Comparison of ENCODE assay signal across 8 cellular contexts in the genomic region with DNA sequence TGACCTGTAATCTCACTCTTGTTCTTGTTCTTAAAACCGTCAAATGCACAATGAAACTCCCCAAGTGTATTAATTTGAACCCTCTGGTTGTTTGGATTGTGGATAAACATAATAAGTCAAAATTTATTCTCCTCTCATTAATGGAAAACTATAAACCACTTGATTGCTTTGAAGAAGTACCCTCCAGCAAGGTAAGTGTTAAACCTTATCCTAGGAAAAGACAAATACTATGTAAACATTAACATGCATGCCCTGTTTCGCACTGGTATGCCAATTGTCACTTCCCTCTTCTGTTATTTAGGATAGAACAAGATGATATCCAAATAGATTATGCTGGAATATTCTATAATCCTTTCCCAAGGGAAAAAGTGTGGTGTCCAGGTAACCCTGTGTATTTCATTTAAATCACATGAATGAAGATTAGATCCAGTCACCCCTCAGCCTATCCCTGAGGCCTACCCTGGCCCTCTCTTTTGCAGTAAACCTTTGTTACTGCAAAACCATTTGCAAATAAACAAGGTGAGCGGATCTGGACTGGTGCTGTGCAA. TPM values are rescaled to one million over a fixed set of nuclear protein-coding genes. Genes with fewer than 3 reads are reported as not detected.
DNase-seq lines count a peak whose midpoint lies in the region; ATAC-seq and TF ChIP-seq lines count a peak whose summit lies in the region.

No MANE protein-coding gene starts in this region.

- no peak for ATAC-seq in activated CD4-positive, alpha-beta T cell treated with anti-CD3 and anti-CD28 coated beads for 36 hours
- ATAC-seq in thoracic aorta (ENCODE audit: insufficient number of reproducible peaks, low FRiP score, low read depth) (no peak), GM18505 (IDR thresholded peaks at IDR 0.05; ENCODE audit: unreplicated experiment) (no peak), HG03520 (IDR thresholded peaks at IDR 0.05; ENCODE audit: unreplicated experiment) (no peak)

- H3K27ac ChIP-seq in layer of hippocampus (ENCODE audit: low read depth, low read length) (peak overlapping the region; percentile 99), thoracic aorta (peak overlapping the region; percentile 71 to 99)

- peaks cover 25 to 43% of the 10 kb centered on the region in 2 donors for H3K4me1 ChIP-seq in thoracic aorta (ENCODE audit: control insufficient read depth in 1 of 2, low read depth in 2 of 2)

- no peak for DNase-seq in activated CD4-positive, alpha-beta T cell treated with anti-CD3 and anti-CD28 coated beads for 36 hours
- no peak for DNase-seq in activated CD4-positive, alpha-beta T cell treated with anti-CD3 and anti-CD28 coated beads, Interleukin-2, amount 50 U/mL, for 4 hours
- no peak for DNase-seq in activated naive CD8-positive, alpha-beta T cell treated with anti-CD3 and anti-CD28 coated beads for 36 hours
- DNase-seq in thoracic aorta (ENCODE audit: low spot score) (no peak), NCI-H1048 (lab: John Stamatoyannopoulos, UW) (no peak)

- POLR2A ChIA-PET in activated CD4-positive, alpha-beta T cell treated with anti-CD3 and anti-CD28 coated beads for 36 hours (lab: Charles Lee), result interaction anchor here (1.0 kb wide), 1 partner anchor 40 kb away, joined by 5 read pairs; the partner anchor contains the start of gene RNASEH1

- CTCF ChIA-PET in activated CD4-positive, alpha-beta T cell treated with anti-CD3 and anti-CD28 coated beads for 36 hours (lab: Charles Lee), result interaction anchor here (1.5 kb wide), 1 partner anchor 134 kb away, joined by 3 read pairs; no protein-coding TSS in a partner anchor

- no peak for TF ChIP-seq POLR2A in GM18505 (IDR thresholded peaks at IDR 0.05; ENCODE audit: borderline replicate concordance, extremely low read depth, insufficient read depth, insufficient read length)

- no peak for TF ChIP-seq CTCF in thoracic aorta (IDR thresholded peaks at IDR 0.05)

- peak overlapping the region; percentile 94 for H3K4me3 ChIP-seq in thoracic aorta

- peak overlapping the region; percentile 84 for H3K4me3 Mint-ChIP-seq in activated CD4-positive, alpha-beta T cell treated with anti-CD3 and anti-CD28 coated beads for 36 hours
- H3K4me3 Mint-ChIP-seq in activated naive CD8-positive, alpha-beta T cell treated with anti-CD3 and anti-CD28 coated beads for 36 hours, result peak overlapping the region; percentile 88

- peaks cover 14% of the 10 kb centered on the region for H3K36me3 ChIP-seq in thoracic aorta

- peak overlapping the region; percentile 83 for H3K27ac Mint-ChIP-seq in activated CD4-positive, alpha-beta T cell treated with anti-CD3 and anti-CD28 coated beads for 36 hours
- peak overlapping the region; percentile 62 for H3K27ac Mint-ChIP-seq in activated naive CD8-positive, alpha-beta T cell treated with anti-CD3 and anti-CD28 coated beads for 36 hours

- no peaks in the 10 kb centered on the region for H3K9me3 ChIP-seq in thoracic aorta

- peaks cover 38% of the 10 kb centered on the region for H3K4me1 Mint-ChIP-seq in activated CD4-positive, alpha-beta T cell treated with anti-CD3 and anti-CD28 coated beads for 36 hours
- peaks cover 32% of the 10 kb centered on the region for H3K4me1 Mint-ChIP-seq in activated naive CD8-positive, alpha-beta T cell treated with anti-CD3 and anti-CD28 coated beads for 36 hours

- peaks cover 13% of the 10 kb centered on the region for H3K9me3 Mint-ChIP-seq in activated CD4-positive, alpha-beta T cell treated with anti-CD3 and anti-CD28 coated beads for 36 hours (ENCODE audit: low read depth)
- H3K9me3 Mint-ChIP-seq in activated naive CD8-positive, alpha-beta T cell treated with anti-CD3 and anti-CD28 coated beads for 36 hours, result peaks cover 3% of the 10 kb centered on the region

- no peaks in the 10 kb centered on the region for H3K27me3 Mint-ChIP-seq in activated CD4-positive, alpha-beta T cell treated with anti-CD3 and anti-CD28 coated beads for 36 hours
- H3K27me3 Mint-ChIP-seq in activated naive CD8-positive, alpha-beta T cell treated with anti-CD3 and anti-CD28 coated beads for 36 hours, result no peaks in the 10 kb centered on the region

- intact Hi-C loops in activated CD4-positive, alpha-beta T cell treated with anti-CD3 and anti-CD28 coated beads for 36 hours (cut with DNase I, micrococcal nuclease), result loop anchor here (2.0 to 5.0 kb wide), 2 partner anchors 133 to 906 kb away; no protein-coding TSS in a partner anchor

- peaks cover 37% of the 10 kb centered on the region for H3K36me3 Mint-ChIP-seq in activated CD4-positive, alpha-beta T cell treated with anti-CD3 and anti-CD28 coated beads for 36 hours (ENCODE audit: low read depth)
- peaks cover 40% of the 10 kb centered on the region for H3K36me3 Mint-ChIP-seq in activated naive CD8-positive, alpha-beta T cell treated with anti-CD3 and anti-CD28 coated beads for 36 hours

- no peaks in the 10 kb centered on the region for H3K27me3 ChIP-seq in layer of hippocampus (ENCODE audit: control insufficient read depth, insufficient read depth, low read length)
- H3K27me3 ChIP-seq in thoracic aorta (replicated peaks; ENCODE audit: insufficient read depth), result no peaks in the 10 kb centered on the region

RNA-seq across cellular contexts. Expression of gene ADI1, which starts 1.3 kb away (rescaled TPM):
- 10 to 100 TPM; 32.3 to 33.3 TPM for total RNA-seq in activated CD4-positive, alpha-beta T cell treated with anti-CD3 and anti-CD28 coated beads for 36 hours
- total RNA-seq in activated naive CD8-positive, alpha-beta T cell treated with anti-CD3 and anti-CD28 coated beads for 36 hours, result 10 to 100 TPM; 22.8 to 23.7 TPM
- 100 to 1,000 TPM; 120 to 126 TPM for total RNA-seq in thoracic aorta

RNA-seq across cellular contexts. Expression of gene RNASEH1, which starts 40.1 kb away (rescaled TPM):
- total RNA-seq in activated CD4-positive, alpha-beta T cell treated with anti-CD3 and anti-CD28 coated beads for 36 hours, result 10 to 100 TPM; 14.6 to 24.0 TPM
- total RNA-seq in activated naive CD8-positive, alpha-beta T cell treated with anti-CD3 and anti-CD28 coated beads for 36 hours, result 10 to 100 TPM; 39.4 to 39.8 TPM
- total RNA-seq in thoracic aorta, result 10 to 100 TPM; 15.0 to 26.2 TPM

RNA-seq across cellular contexts. Expression of gene RPS7, which starts 57.0 kb away (rescaled TPM):
- 1,000 to 10,000 TPM; 1,481 to 1,840 TPM for total RNA-seq in activated CD4-positive, alpha-beta T cell treated with anti-CD3 and anti-CD28 coated beads for 36 hours
- total RNA-seq in activated naive CD8-positive, alpha-beta T cell treated with anti-CD3 and anti-CD28 coated beads for 36 hours, result 1,000 to 10,000 TPM; 1,614 to 1,631 TPM
- total RNA-seq in thoracic aorta, result 1,000 to 10,000 TPM; 1,181 to 1,621 TPM
